In the genomic region with DNA sequence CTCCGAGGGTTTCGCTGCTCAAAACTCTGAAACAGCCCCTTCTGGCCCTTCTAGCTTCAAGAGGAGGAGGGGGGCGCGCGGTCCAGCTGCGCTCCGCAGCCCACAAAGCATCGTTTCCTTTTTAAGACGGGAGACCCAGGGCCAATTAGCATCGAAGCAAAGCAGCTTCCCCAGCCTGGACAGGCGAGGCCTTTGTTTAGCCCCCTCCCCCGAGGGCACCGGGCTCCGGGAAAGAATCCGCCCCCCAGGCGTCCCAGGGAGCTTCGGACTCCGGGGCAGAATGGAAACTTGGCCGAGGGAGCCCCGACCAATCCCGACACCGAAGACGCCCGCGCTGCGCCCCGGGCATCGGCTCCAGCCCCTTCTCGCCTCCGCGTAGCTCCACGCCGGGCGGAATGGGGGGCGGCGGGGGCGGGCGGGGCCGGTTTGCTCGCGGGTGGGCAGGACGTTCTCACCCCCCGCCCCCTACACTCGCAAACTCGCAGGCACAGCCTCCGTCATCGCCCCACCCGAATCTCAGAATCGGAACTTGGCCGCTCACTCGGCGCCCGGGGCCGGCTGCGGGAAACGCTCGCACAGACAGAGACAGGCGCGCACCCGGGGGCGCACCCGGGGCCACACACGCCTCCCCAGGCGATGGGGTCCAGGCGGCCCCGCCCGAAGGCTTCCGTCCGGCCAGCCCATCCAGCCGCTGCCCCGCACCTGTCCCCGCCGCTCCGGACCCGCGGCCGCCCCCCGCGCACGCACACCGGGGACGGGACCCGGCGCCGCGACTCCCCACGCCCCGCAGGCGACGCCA, we compare ENCODE assay signal across 10 cellular contexts. TPM values are rescaled to one million over a fixed set of nuclear protein-coding genes. Genes with fewer than 3 reads are reported as not detected.
DNase-seq lines count a peak whose midpoint lies in the region; ATAC-seq and TF ChIP-seq lines count a peak whose summit lies in the region.
"Had no signal": no experiment of that assay in that cellular context is flagged by ENCODE, and none has a peak within 500 bp of the region (broad histone marks: within the 10 kb centered on the region; RNA-seq: fewer than 3 reads in every experiment).

No MANE protein-coding gene starts in this region.

- no peak overlapping the region for H3K4me3 Mint-ChIP-seq in activated T-cell treated with anti-CD3 and anti-CD28 coated beads, Interleukin-2, amount 50 U/mL, for 4 hours
- peak overlapping the region in 1 of 2 donors; percentile 40 for H3K4me3 Mint-ChIP-seq in activated T-cell treated with anti-CD3 and anti-CD28 coated beads, Interleukin-2, amount 50 U/mL, for 72 hours

- no peaks in the 10 kb centered on the region for H3K36me3 Mint-ChIP-seq in activated T-cell treated with anti-CD3 and anti-CD28 coated beads, Interleukin-2, amount 50 U/mL, for 4 hours (ENCODE audit: insufficient read depth)
- H3K36me3 Mint-ChIP-seq in activated T-cell treated with anti-CD3 and anti-CD28 coated beads, Interleukin-2, amount 50 U/mL, for 72 hours (ENCODE audit: insufficient read depth in 2 of 2): no peaks in the 10 kb centered on the region

- peaks cover 2% of the 10 kb centered on the region for H3K4me1 Mint-ChIP-seq in activated T-cell treated with anti-CD3 and anti-CD28 coated beads, Interleukin-2, amount 50 U/mL, for 4 hours (ENCODE audit: low read depth)
- H3K4me1 Mint-ChIP-seq in activated T-cell treated with anti-CD3 and anti-CD28 coated beads, Interleukin-2, amount 50 U/mL, for 72 hours (ENCODE audit: low read depth): peaks cover 6% of the 10 kb centered on the region

- no peak for DNase-seq in activated T-cell treated with anti-CD3 and anti-CD28 coated beads, Interleukin-2, amount 50 U/mL, for 4 hours
- no peak for DNase-seq in activated T-cell treated with anti-CD3 and anti-CD28 coated beads, Interleukin-2, amount 50 U/mL, for 72 hours
- DNase-seq in iPS DF 6.9 (ENCODE audit: low read depth, low spot score) (no peak), tibial artery (no peak), globus pallidus (ENCODE audit: low spot score) (no peak), KG1 (lab: John Stamatoyannopoulos, UW) (no peak)
- DNase-seq: activated CD4-positive, CD25-positive, alpha-beta regulatory T cell; AML-193; cortex of kidney; NCI-H2029 had no signal

- no peak overlapping the region for H3K27ac Mint-ChIP-seq in activated T-cell treated with anti-CD3 and anti-CD28 coated beads, Interleukin-2, amount 50 U/mL, for 72 hours

- intact Hi-C loops in tibial artery (cut with DNase I; ENCODE audit: low total_unique reads): no loop called here

- H3K4me1 ChIP-seq in iPS DF 6.9 (ENCODE audit: control insufficient read depth, insufficient read depth, low read length): no peaks in the 10 kb centered on the region
- peaks cover 0 to 22% (median 16%) of the 10 kb centered on the region in 4 donors for H3K4me1 ChIP-seq in tibial artery

- ATAC-seq in activated T-cell treated with anti-CD3 and anti-CD28 coated beads, Interleukin-2, amount 50 U/mL, for 4 hours: peak; percentile 28 to 32
- ATAC-seq in activated T-cell treated with anti-CD3 and anti-CD28 coated beads, Interleukin-2, amount 50 U/mL, for 72 hours (replicated peaks in 1 of 2): no peak

- H3K27me3 ChIP-seq in iPS DF 6.9 (ENCODE audit: control insufficient read depth, insufficient read depth, low read length) (peaks cover 2% of the 10 kb centered on the region; the same call in 1 of the 2 replicates), tibial artery (peaks cover 0 to 92% of the 10 kb centered on the region in 2 donors)

- no peaks in the 10 kb centered on the region for H3K36me3 ChIP-seq in iPS DF 6.9 (ENCODE audit: control insufficient read depth, insufficient read depth, low read length)
- H3K36me3 ChIP-seq in tibial artery: no peaks in the 10 kb centered on the region

- no peaks in the 10 kb centered on the region for H3K9me3 ChIP-seq in iPS DF 6.9 (ENCODE audit: control insufficient read depth, insufficient read depth, low read length)
- no peaks in the 10 kb centered on the region for H3K9me3 ChIP-seq in tibial artery

- no peaks in the 10 kb centered on the region for H3K9me3 Mint-ChIP-seq in activated T-cell treated with anti-CD3 and anti-CD28 coated beads, Interleukin-2, amount 50 U/mL, for 4 hours
- no peaks in the 10 kb centered on the region for H3K9me3 Mint-ChIP-seq in activated T-cell treated with anti-CD3 and anti-CD28 coated beads, Interleukin-2, amount 50 U/mL, for 72 hours

- H3K27ac ChIP-seq in iPS DF 6.9 (ENCODE audit: low read length): no peak overlapping the region
- no peak overlapping the region for H3K27ac ChIP-seq in tibial artery

- peak overlapping the region; percentile 28; the same call in 1 of the 2 replicates for H3K4me3 ChIP-seq in iPS DF 6.9 (ENCODE audit: low read length)
- peak overlapping the region; percentile 16 to 35 for H3K4me3 ChIP-seq in tibial artery

- no CpG with 5 or more reads among the region's 90 CpGs for WGBS in iPS DF 6.9 (ENCODE audit: insufficient coverage, insufficient read length)

- no peak for TF ChIP-seq CTCF in tibial artery (IDR thresholded peaks at IDR 0.05)

- H3K27me3 Mint-ChIP-seq in activated T-cell treated with anti-CD3 and anti-CD28 coated beads, Interleukin-2, amount 50 U/mL, for 4 hours (ENCODE audit: low read depth): peaks cover 66% of the 10 kb centered on the region
- peaks cover 66% of the 10 kb centered on the region for H3K27me3 Mint-ChIP-seq in activated T-cell treated with anti-CD3 and anti-CD28 coated beads, Interleukin-2, amount 50 U/mL, for 72 hours (ENCODE audit: low read depth)

RNA-seq across cellular contexts. Expression of gene NKAIN4, which starts 0.6 kb away (rescaled TPM):
- total RNA-seq in activated T-cell treated with anti-CD3 and anti-CD28 coated beads, Interleukin-2, amount 50 U/mL, for 4 hours: not detected
- total RNA-seq in activated T-cell treated with anti-CD3 and anti-CD28 coated beads, Interleukin-2, amount 50 U/mL, for 72 hours: not detected

RNA-seq across cellular contexts. Expression of gene BIRC7, which starts 17.9 kb away (rescaled TPM):
- not detected for total RNA-seq in activated T-cell treated with anti-CD3 and anti-CD28 coated beads, Interleukin-2, amount 50 U/mL, for 4 hours
- total RNA-seq in activated T-cell treated with anti-CD3 and anti-CD28 coated beads, Interleukin-2, amount 50 U/mL, for 72 hours: under 1 TPM in 1 of 2 donors, not detected in 1; 0.74 TPM

RNA-seq across cellular contexts. Expression of gene ARFGAP1, which starts 19.0 kb away (rescaled TPM):
- total RNA-seq in activated T-cell treated with anti-CD3 and anti-CD28 coated beads, Interleukin-2, amount 50 U/mL, for 4 hours: 100 to 1,000 TPM; 110 to 112 (median 110) TPM
- total RNA-seq in activated T-cell treated with anti-CD3 and anti-CD28 coated beads, Interleukin-2, amount 50 U/mL, for 72 hours: 10 to 100 TPM; 75.8 to 76.6 TPM

RNA-seq across cellular contexts. Expression of gene YTHDF1, which starts 37.7 kb away (rescaled TPM):
- 10 to 100 TPM; 53.5 to 59.6 (median 55.6) TPM for total RNA-seq in activated T-cell treated with anti-CD3 and anti-CD28 coated beads, Interleukin-2, amount 50 U/mL, for 4 hours
- total RNA-seq in activated T-cell treated with anti-CD3 and anti-CD28 coated beads, Interleukin-2, amount 50 U/mL, for 72 hours: 10 to 100 TPM; 39.1 to 43.2 TPM

RNA-seq across cellular contexts. Expression of gene COL20A1, which starts 39.3 kb away (rescaled TPM):
- total RNA-seq in activated T-cell treated with anti-CD3 and anti-CD28 coated beads, Interleukin-2, amount 50 U/mL, for 4 hours: not detected
- total RNA-seq in activated T-cell treated with anti-CD3 and anti-CD28 coated beads, Interleukin-2, amount 50 U/mL, for 72 hours: under 1 TPM; 0.50 to 0.58 TPM

Comparison
In these comparisons a context has a peak if more than half of its experiments do, and no peak if none do; other contexts are left out.
1. ATAC-seq: peak in activated T-cell treated with anti-CD3 and anti-CD28 coated beads, Interleukin-2, amount 50 U/mL, for 4 hours (2 of 2); none in activated T-cell treated with anti-CD3 and anti-CD28 coated beads, Interleukin-2, amount 50 U/mL, for 72 hours (0 of 2).